Comparison of ENCODE assay signal across 13 cellular contexts in genomic region chr1:50981741-50982140, GRCh38. TPM values are rescaled to one million over a fixed set of nuclear protein-coding genes. Genes with fewer than 3 reads are reported as not detected.
A peak's percentile ranks its signal among the peaks of the same experiment; 100 is the strongest.
DNase-seq lines count a peak whose midpoint lies in the region; ATAC-seq and TF ChIP-seq lines count a peak whose summit lies in the region.
"Had no signal": no experiment of that assay in that cellular context is flagged by ENCODE, and none has a peak within 500 bp of the region (broad histone marks: within the 10 kb centered on the region; RNA-seq: fewer than 3 reads in every experiment).

No MANE protein-coding gene starts in this region.

- H3K4me3 Mint-ChIP-seq in glutamatergic neuron (ENCODE audit: unreplicated experiment), result no peak overlapping the region
- no peak overlapping the region for H3K4me3 Mint-ChIP-seq in activated naive CD8-positive, alpha-beta T cell treated with anti-CD3 and anti-CD28 coated beads for 36 hours
- H3K4me3 Mint-ChIP-seq: activated naive CD4-positive, alpha-beta T cell treated with anti-CD3 and anti-CD28 coated beads, Interleukin-2, amount 50 U/mL, for 24 hours; nephron progenitor cell; stimulated activated naive CD8-positive, alpha-beta T cell treated with anti-CD3 and anti-CD28 coated beads, Interleukin-15, amount 100 ng/mL, for 72 hours had no signal

- RAD21 ChIA-PET in HCT116 (lab: Charles Lee; ENCODE audit: low non-redundant PET in 1 of 2, low total read pairs in 2 of 2, uncharacterized antibody in 2 of 2, unreplicated experiment in 2 of 2), result no interaction called here

- H3K9me2 ChIP-seq in HCT116 (ENCODE audit: insufficient read depth), result no peaks in the 10 kb centered on the region

- BruUV-seq in A673 (replicated peaks; lab: Mats Ljungman, UMichigan) (no TSS peak), HCT116 (replicated peaks; lab: Mats Ljungman, UMichigan) (no TSS peak)

- no peak for TF ChIP-seq POLR2A in HCT116 (IDR thresholded peaks at IDR 0.05; ENCODE audit: borderline replicate concordance, extremely low read depth, insufficient read depth, insufficient read length)

- ATAC-seq in HCT116, result no peak
- no peak for ATAC-seq in GM18519 (IDR thresholded peaks at IDR 0.05; ENCODE audit: low FRiP score, unreplicated experiment)
- ATAC-seq: stimulated activated naive CD8-positive, alpha-beta T cell treated with anti-CD3 and anti-CD28 coated beads, Interleukin-15, amount 100 ng/mL, for 72 hours had no signal

- H3K4me3 ChIP-seq in A673 (ENCODE audit: low read depth, low read length, poor library complexity, severe bottlenecking) (no peak overlapping the region), HCT116 (replicated peaks in 1 of 2; ENCODE audit: low read depth in 1 of 2, low read length in 2 of 2) (no peak overlapping the region), epithelial cell of proximal tubule (ENCODE audit: low read depth, low read length) (peak overlapping the region; percentile 3)

- DNase-seq in A673 (ENCODE audit: low spot score), result no peak
- no peak for DNase-seq in HCT116 (ENCODE audit: low read depth, low spot score)
- DNase-seq in NCI-H748 (lab: John Stamatoyannopoulos, UW; ENCODE audit: unreplicated experiment), result peak; percentile 92
- DNase-seq in epithelial cell of proximal tubule (ENCODE audit: low read depth), result no peak
- no peak for DNase-seq in GM10266 (ENCODE audit: extremely low spot score)
- no peak for DNase-seq in glutamatergic neuron
- DNase-seq in activated naive CD8-positive, alpha-beta T cell treated with anti-CD3 and anti-CD28 coated beads for 36 hours, result no peak
- DNase-seq: activated CD4-positive, CD25-positive, alpha-beta regulatory T cell; nephron progenitor cell; stimulated activated naive CD8-positive, alpha-beta T cell treated with anti-CD3 and anti-CD28 coated beads, Interleukin-15, amount 100 ng/mL, for 72 hours had no signal

- H3K9me3 ChIP-seq in A673 (ENCODE audit: low read depth, low read length, poor library complexity, severe bottlenecking) (no peaks in the 10 kb centered on the region), HCT116 (ENCODE audit: control insufficient read depth in 1 of 2, insufficient read depth in 1 of 2, low read depth in 1 of 2, low read length in 2 of 2) (no peaks in the 10 kb centered on the region)

- H3K36me3 Mint-ChIP-seq in glutamatergic neuron (ENCODE audit: unreplicated experiment), result no peaks in the 10 kb centered on the region
- H3K36me3 Mint-ChIP-seq in activated naive CD8-positive, alpha-beta T cell treated with anti-CD3 and anti-CD28 coated beads for 36 hours, result no peaks in the 10 kb centered on the region
- H3K36me3 Mint-ChIP-seq: activated naive CD4-positive, alpha-beta T cell treated with anti-CD3 and anti-CD28 coated beads, Interleukin-2, amount 50 U/mL, for 24 hours had no signal

- H3K4me1 ChIP-seq in A673 (ENCODE audit: insufficient read depth, low read length, poor library complexity, severe bottlenecking) (peaks cover 25% of the 10 kb centered on the region), HCT116 (ENCODE audit: control insufficient read depth in 1 of 2, insufficient read depth in 2 of 2, low read length in 2 of 2) (peaks cover 6 to 17% of the 10 kb centered on the region in 2 experiments; a peak in 3 of 4 replicates)

- H3K79me2 ChIP-seq in HCT116 (ENCODE audit: insufficient read depth, low read length), result no peaks in the 10 kb centered on the region

- no peak overlapping the region for H3K9ac ChIP-seq in HCT116 (ENCODE audit: low read length)

- no peak for TF ChIP-seq CTCF in A673 (conservative IDR thresholded peaks at IDR 0.05; ENCODE audit: low read depth, low read length)
- no peak for TF ChIP-seq CTCF in HCT116 (IDR thresholded peaks at IDR 0.05 in 2 of 3, conservative IDR thresholded peaks at IDR 0.05 in 1 of 3; ENCODE audit: borderline replicate concordance in 1 of 3, insufficient read depth in 1 of 3, low read depth in 2 of 3, low read length in 2 of 3)
- TF ChIP-seq CTCF in epithelial cell of proximal tubule (conservative IDR thresholded peaks at IDR 0.05; ENCODE audit: low read depth, low read length), result no peak
- TF ChIP-seq CTCF in GM10266 (IDR thresholded peaks at IDR 0.05; ENCODE audit: control insufficient read depth, insufficient read depth, low read depth, missing control alignments), result no peak
- no peak for TF ChIP-seq CTCF in glutamatergic neuron (IDR thresholded peaks at IDR 0.05; ENCODE audit: partially characterized antibody, unreplicated experiment)

- intact Hi-C loops in A673 (cut with micrococcal nuclease; ENCODE audit: unreplicated experiment), result no loop called here
- intact Hi-C loops in HCT116 (cut with micrococcal nuclease), result no loop called here

- no peaks in the 10 kb centered on the region for H3K27me3 ChIP-seq in A673 (replicated peaks; ENCODE audit: insufficient read depth, low read depth, low read length, poor library complexity)
- no peaks in the 10 kb centered on the region for H3K27me3 ChIP-seq in HCT116 (ENCODE audit: insufficient read depth, low read length)

- H3K9me3 Mint-ChIP-seq in glutamatergic neuron (ENCODE audit: unreplicated experiment), result peaks cover 8% of the 10 kb centered on the region
- H3K9me3 Mint-ChIP-seq in activated naive CD8-positive, alpha-beta T cell treated with anti-CD3 and anti-CD28 coated beads for 36 hours, result no peaks in the 10 kb centered on the region
- H3K9me3 Mint-ChIP-seq: activated naive CD4-positive, alpha-beta T cell treated with anti-CD3 and anti-CD28 coated beads, Interleukin-2, amount 50 U/mL, for 24 hours; nephron progenitor cell; stimulated activated naive CD8-positive, alpha-beta T cell treated with anti-CD3 and anti-CD28 coated beads, Interleukin-15, amount 100 ng/mL, for 72 hours had no signal

- peak overlapping the region; percentile 10 for H3K27ac ChIP-seq in A673 (ENCODE audit: low read depth, low read length, poor library complexity, severe bottlenecking)
- H3K27ac ChIP-seq in HCT116 (ENCODE audit: low read depth, low read length), result no peak overlapping the region

- peak overlapping the region; percentile 13 for H2AFZ ChIP-seq in HCT116 (ENCODE audit: low read depth, low read length, poor library complexity, severe bottlenecking)

- no peak for TF ChIP-seq RAD21 in HCT116 (IDR thresholded peaks at IDR 0.05; ENCODE audit: low read depth)

- H3K4me2 ChIP-seq in HCT116 (ENCODE audit: low read length), result no peak overlapping the region

- H3K36me3 ChIP-seq in A673 (ENCODE audit: insufficient read depth, low read length, poor library complexity, severe bottlenecking), result no peaks in the 10 kb centered on the region
- no peaks in the 10 kb centered on the region for H3K36me3 ChIP-seq in HCT116 (ENCODE audit: control insufficient read depth in 1 of 2, insufficient read depth in 2 of 2, low read length in 2 of 2)

- H4K20me1 ChIP-seq in HCT116 (ENCODE audit: insufficient read depth), result no peaks in the 10 kb centered on the region

- H3K27ac Mint-ChIP-seq in glutamatergic neuron (ENCODE audit: unreplicated experiment), result no peak overlapping the region
- no peak overlapping the region for H3K27ac Mint-ChIP-seq in activated naive CD8-positive, alpha-beta T cell treated with anti-CD3 and anti-CD28 coated beads for 36 hours
- H3K27ac Mint-ChIP-seq: activated naive CD4-positive, alpha-beta T cell treated with anti-CD3 and anti-CD28 coated beads, Interleukin-2, amount 50 U/mL, for 24 hours; CD14-positive monocyte; nephron progenitor cell; stimulated activated naive CD8-positive, alpha-beta T cell treated with anti-CD3 and anti-CD28 coated beads, Interleukin-15, amount 100 ng/mL, for 72 hours had no signal

- peaks cover 5% of the 10 kb centered on the region for H3K4me1 Mint-ChIP-seq in glutamatergic neuron (ENCODE audit: low read depth, unreplicated experiment)
- H3K4me1 Mint-ChIP-seq in activated naive CD8-positive, alpha-beta T cell treated with anti-CD3 and anti-CD28 coated beads for 36 hours, result peaks cover 15% of the 10 kb centered on the region

- CTCF ChIA-PET in A673 (lab: Charles Lee), result no interaction called here
- CTCF ChIA-PET in HCT116 (lab: Charles Lee), result no interaction called here

- peaks cover 12% of the 10 kb centered on the region for H3K27me3 Mint-ChIP-seq in glutamatergic neuron (ENCODE audit: unreplicated experiment)
- peaks cover 41% of the 10 kb centered on the region for H3K27me3 Mint-ChIP-seq in activated naive CD8-positive, alpha-beta T cell treated with anti-CD3 and anti-CD28 coated beads for 36 hours

- POLR2A ChIA-PET in A673 (lab: Charles Lee; ENCODE audit: low non-redundant PET), result no interaction called here
- POLR2A ChIA-PET in HCT116 (lab: Charles Lee), result interaction anchor here (1.0 kb wide), 1 partner anchor 21 kb away, joined by 4 read pairs; the partner anchor contains the start of gene FAF1

TF ChIP-seq in HCT116, 20 proteins besides CTCF, POLR2A, EP300 and RAD21:
- TF ChIP-seq ELF1 (IDR thresholded peaks at IDR 0.05; ENCODE audit: borderline replicate concordance, low read depth) (no peak), ZNF274 (IDR thresholded peaks at IDR 0.05; ENCODE audit: low read depth, low read length) (no peak), SP1 (IDR thresholded peaks at IDR 0.05; ENCODE audit: low read depth) (no peak), EZH2phosphoT487 (IDR thresholded peaks at IDR 0.05; ENCODE audit: borderline replicate concordance) (no peak), MAX (IDR thresholded peaks at IDR 0.05) (no peak), CEBPB (IDR thresholded peaks at IDR 0.05; ENCODE audit: low read depth) (no peak), EZH2 (IDR thresholded peaks at IDR 0.05) (no peak), EGR1 (IDR thresholded peaks at IDR 0.05; ENCODE audit: low read depth) (no peak), YY1 (IDR thresholded peaks at IDR 0.05; ENCODE audit: extremely low read depth, insufficient replicate concordance, low read depth, low read length) (no peak)

RNA-seq across cellular contexts. Expression of gene CDKN2C, which starts 11.7 kb away (rescaled TPM):
- total RNA-seq in A673 (2021) (50.9 and 53.5 TPM in 2 replicates), HCT116 (2021; ENCODE audit: unreplicated experiment) (9.4 TPM), epithelial cell of proximal tubule (2.8 and 3.0 TPM in 2 replicates), glutamatergic neuron (ENCODE audit: unreplicated experiment) (1.3 TPM)
- 5.2 and 8.0 TPM in 2 replicates for polyA plus RNA-seq in HCT116 (2012)
- total RNA-seq in activated naive CD8-positive, alpha-beta T cell treated with anti-CD3 and anti-CD28 coated beads for 36 hours, result 10 to 100 TPM; 13.0 to 13.6 TPM

RNA-seq across cellular contexts. Expression of gene FAF1, which starts 21.7 kb away (rescaled TPM):
- total RNA-seq in A673 (2021), result 105 and 109 TPM in 2 replicates
- 73.2 TPM for total RNA-seq in HCT116 (2021; ENCODE audit: unreplicated experiment)
- polyA plus RNA-seq in HCT116 (2012), result 54.9 and 67.3 TPM in 2 replicates
- total RNA-seq in epithelial cell of proximal tubule, result 52.2 and 54.1 TPM in 2 replicates
- 57.3 TPM for total RNA-seq in glutamatergic neuron (ENCODE audit: unreplicated experiment)
- total RNA-seq in activated naive CD8-positive, alpha-beta T cell treated with anti-CD3 and anti-CD28 coated beads for 36 hours, result 10 to 100 TPM; 83.7 to 88.5 TPM
